Comparison of ENCODE assay signal across 31 cellular contexts in the genomic region with DNA sequence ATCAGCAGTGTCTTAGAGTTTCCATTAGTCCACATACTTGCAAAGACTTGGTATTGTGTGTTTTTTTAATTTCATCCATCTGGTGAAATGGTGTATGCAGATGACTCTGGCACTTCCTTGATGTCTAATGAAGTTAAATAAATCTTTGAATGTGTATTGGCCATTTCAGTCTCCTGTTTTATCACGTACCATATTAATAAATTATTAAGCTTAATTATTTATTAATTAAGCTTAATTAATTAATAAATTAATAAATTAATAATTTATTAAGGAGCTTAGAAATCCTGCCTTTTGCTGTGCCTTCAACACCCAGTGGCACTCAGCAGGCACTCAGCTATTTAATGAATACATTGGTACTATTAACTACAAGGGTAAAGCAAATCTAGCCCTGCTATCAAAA. TPM values are rescaled to one million over a fixed set of nuclear protein-coding genes. Genes with fewer than 3 reads are reported as not detected.
"Had no signal": no experiment of that assay in that cellular context is flagged by ENCODE, and none has a peak within 500 bp of the region (broad histone marks: within the 10 kb centered on the region; RNA-seq: fewer than 3 reads in every experiment).

No MANE protein-coding gene starts in this region.

- DNase-seq: activated CD4-positive, alpha-beta T cell treated with anti-CD3 and anti-CD28 coated beads, Interleukin-2, amount 10 ng/mL, durations not matched to agents 24 days and 14 days; activated CD4-positive, alpha-beta T cell treated with anti-CD3 and anti-CD28 coated beads, Interleukin-2, amount 50 U/mL, for 4 hours; activated CD8-positive, alpha-beta T cell treated with anti-CD3 and anti-CD28 coated beads for 36 hours; activated gamma-delta T cell treated with Interleukin-2 at 50 U/mL for 16 hours; activated naive CD4-positive, alpha-beta T cell treated with anti-CD3 and anti-CD28 coated beads, Interleukin-2, amount 10 ng/mL, durations not matched to agents 7 days and 5 days; activated naive CD8-positive, alpha-beta T cell treated with anti-CD3 and anti-CD28 coated beads, Interleukin-2, amount 50 U/mL, for 24 hours; activated T-cell treated with anti-CD3 and anti-CD28 coated beads, Interleukin-2, amount 50 U/mL, for 24 hours; anterior cingulate cortex; NCI-H1105 treated with DMSO at 0.1 percent for 48 hours; NCI-H1436; NCI-H1694; NCI-H1930; NCI-H2081 treated with DMSO at 0.1 percent for 48 hours; NCI-H226; NCI-H446 treated with DMSO at 0.1 percent for 48 hours; NCI-H524; NCI-H69; SHP77; SJCRH30; T1000; WERI-Rb-1 had no signal

- H3K4me1 ChIP-seq: SJCRH30 had no signal

- H3K27ac ChIP-seq: KMS-11, SJCRH30, SK-N-MC, WERI-Rb-1 had no signal

- H3K4me3 ChIP-seq: SJCRH30, SK-N-MC had no signal

- H3K9me3 ChIP-seq: SJCRH30 had no signal

- H3K9ac ChIP-seq: KMS-11 had no signal

- ATAC-seq: activated CD8-positive, alpha-beta T cell treated with anti-CD3 and anti-CD28 coated beads for 36 hours; activated naive CD8-positive, alpha-beta T cell treated with anti-CD3 and anti-CD28 coated beads, Interleukin-2, amount 50 U/mL, for 24 hours; Panc1 had no signal

- H3K27me3 ChIP-seq: SJCRH30 had no signal

- H3K36me3 ChIP-seq: SJCRH30, WERI-Rb-1 had no signal

RNA-seq across cellular contexts. Expression of a gene that starts 18.2 kb away (rescaled TPM):
- total RNA-seq: activated CD4-positive, alpha-beta T cell treated with anti-CD3 and anti-CD28 coated beads, Interleukin-2, amount 10 ng/mL, durations not matched to agents 24 days and 14 days; activated CD8-positive, alpha-beta memory T cell treated with anti-CD3 and anti-CD28 coated beads for 36 hours; activated CD8-positive, alpha-beta T cell treated with anti-CD3 and anti-CD28 coated beads for 36 hours; activated T-helper 1 cell treated with anti-CD3 and anti-CD28 coated beads, Interleukin-12 subunit alpha, Interleukin-12 subunit beta, Interleukin-2, Interleukin-4 antibody, amounts not matched to agents 30 ng/mL and 10 ng/mL and 1 ng/mL, durations not matched to agents 14 hours and 24 hours and 36 hours; bronchial epithelial cell; MCF 10A; RPMI7951; SJCRH30; T-helper 1 cell treated with Interleukin-12 subunit alpha and Interleukin-12 subunit beta and Interleukin-4 antibody, amounts not matched to agents 30 ng/mL and 1 ng/mL, for 36 hours; T-helper 2 cell treated with Interferon-gamma antibody and Interleukin-4, amounts not matched to agents 100 ng/mL and 5 ng/mL, for 36 hours had no signal
